12 cellular contexts compared by ENCODE assay signal in genomic region chr21:44815852-44816628, GRCh38. TPM values are rescaled to one million over a fixed set of nuclear protein-coding genes. Genes with fewer than 3 reads are reported as not detected.
DNase-seq lines count a peak whose midpoint lies in the region; ATAC-seq and TF ChIP-seq lines count a peak whose summit lies in the region.
"Had no signal": no experiment of that assay in that cellular context is flagged by ENCODE, and none has a peak within 500 bp of the region (broad histone marks: within the 10 kb centered on the region; RNA-seq: fewer than 3 reads in every experiment).

No MANE protein-coding gene starts in this region.

- no peak for DNase-seq in GM23338 (ENCODE audit: low spot score)
- no peak for DNase-seq in activated naive CD8-positive, alpha-beta T cell treated with anti-CD3 and anti-CD28 coated beads, Interleukin-2, amount 10 ng/mL, durations not matched to agents 7 days and 5 days
- peak; percentile 27 for DNase-seq in myocyte (ENCODE audit: low read depth)
- DNase-seq in hepatic stellate cell (ENCODE audit: low spot score): no peak
- no peak for DNase-seq in RKO (ENCODE audit: low spot score)
- DNase-seq: activated CD4-positive, alpha-beta T cell treated with anti-CD3 and anti-CD28 coated beads for 4 hours; brain microvascular endothelial cell; EL had no signal

- peaks cover 57% of the 10 kb centered on the region for H3K79me2 ChIP-seq in GM23338 (replicated peaks; ENCODE audit: insufficient read depth)

- no peaks in the 10 kb centered on the region for H3K9me2 ChIP-seq in GM23338 (ENCODE audit: insufficient read depth)

- H3K27me3 Mint-ChIP-seq in GM23338 (ENCODE audit: insufficient read depth, low read depth, poor library complexity): peaks cover 21% of the 10 kb centered on the region
- no peaks in the 10 kb centered on the region for H3K27me3 Mint-ChIP-seq in activated naive CD8-positive, alpha-beta T cell treated with anti-CD3 and anti-CD28 coated beads, Interleukin-2, amount 10 ng/mL, durations not matched to agents 7 days and 5 days

- peaks cover 26% of the 10 kb centered on the region for H3K36me3 Mint-ChIP-seq in GM23338 (ENCODE audit: low read depth)
- H3K36me3 Mint-ChIP-seq in activated naive CD8-positive, alpha-beta T cell treated with anti-CD3 and anti-CD28 coated beads, Interleukin-2, amount 10 ng/mL, durations not matched to agents 7 days and 5 days: peaks cover 4% of the 10 kb centered on the region

- H3K9me3 ChIP-seq in BLaER1 treated with 17β-estradiol and CSF1 and Interleukin-3, amounts not matched to agents 10 nM and 100 nM (replicated peaks in 1 of 11): peaks cover 5 to 22% (median 14%) of the 10 kb centered on the region in 11 experiments; a peak in 17 of 22 replicates

- ATAC-seq in GM23338 (no peak), GM21447 (IDR thresholded peaks at IDR 0.05; ENCODE audit: unreplicated experiment) (no peak), HG02610 (IDR thresholded peaks at IDR 0.05; ENCODE audit: unreplicated experiment) (no peak)
- ATAC-seq in activated naive CD8-positive, alpha-beta T cell treated with anti-CD3 and anti-CD28 coated beads, Interleukin-2, amount 10 ng/mL, durations not matched to agents 7 days and 5 days (ENCODE audit: low read depth): no peak

- H3K27ac ChIP-seq in BLaER1 treated with 17β-estradiol and CSF1 and Interleukin-3, amounts not matched to agents 10 nM and 100 nM: no peak overlapping the region
- H3K27ac ChIP-seq in GM23338 (ENCODE audit: low read depth): no peak overlapping the region
- H3K27ac ChIP-seq: brain microvascular endothelial cell had no signal

- H3K9me3 Mint-ChIP-seq in GM23338: peaks cover 22% of the 10 kb centered on the region
- no peaks in the 10 kb centered on the region for H3K9me3 Mint-ChIP-seq in activated naive CD8-positive, alpha-beta T cell treated with anti-CD3 and anti-CD28 coated beads, Interleukin-2, amount 10 ng/mL, durations not matched to agents 7 days and 5 days

- H3K4me1 ChIP-seq in BLaER1 treated with 17β-estradiol and CSF1 and Interleukin-3, amounts not matched to agents 10 nM and 100 nM: peaks cover 65 to 75% (median 72%) of the 10 kb centered on the region in 10 experiments
- 0 out of 2 replicates have a peak, but pooled peaks cover 4% of the 10 kb centered on the region for H3K4me1 ChIP-seq in GM23338 (ENCODE audit: insufficient read depth)
- H3K4me1 ChIP-seq: HAP-1 had no signal

- peaks cover 20 to 42% (median 29%) of the 10 kb centered on the region in 11 experiments; a peak in 20 of 22 replicates for H3K36me3 ChIP-seq in BLaER1 treated with 17β-estradiol and CSF1 and Interleukin-3, amounts not matched to agents 10 nM and 100 nM
- no peaks in the 10 kb centered on the region for H3K36me3 ChIP-seq in GM23338 (ENCODE audit: insufficient read depth)
- H3K36me3 ChIP-seq: brain microvascular endothelial cell had no signal

- no peak overlapping the region for H3K27ac Mint-ChIP-seq in GM23338
- H3K27ac Mint-ChIP-seq in activated naive CD8-positive, alpha-beta T cell treated with anti-CD3 and anti-CD28 coated beads, Interleukin-2, amount 10 ng/mL, durations not matched to agents 7 days and 5 days: no peak overlapping the region

- TF ChIP-seq CTCF in GM23338 (conservative IDR thresholded peaks at IDR 0.05; ENCODE audit: low read depth in 2 of 2): no peak

- peaks cover 10% of the 10 kb centered on the region for H3K4me1 Mint-ChIP-seq in GM23338
- peaks cover 15% of the 10 kb centered on the region for H3K4me1 Mint-ChIP-seq in activated naive CD8-positive, alpha-beta T cell treated with anti-CD3 and anti-CD28 coated beads, Interleukin-2, amount 10 ng/mL, durations not matched to agents 7 days and 5 days

- no peaks in the 10 kb centered on the region for H3K27me3 ChIP-seq in BLaER1 treated with 17β-estradiol and CSF1 and Interleukin-3, amounts not matched to agents 10 nM and 100 nM
- H3K27me3 ChIP-seq in GM23338 (ENCODE audit: insufficient read depth): 0 out of 2 replicates have a peak, but pooled peaks cover 8% of the 10 kb centered on the region
- H3K27me3 ChIP-seq: brain microvascular endothelial cell had no signal

- peak overlapping the region in 10 of 11 experiments; percentile 16 to 56 (median 36); a peak in 13 of 22 replicates for H3K9ac ChIP-seq in BLaER1 treated with 17β-estradiol and CSF1 and Interleukin-3, amounts not matched to agents 10 nM and 100 nM

- peak overlapping the region; percentile 69 to 99 (median 93) for H3K4me2 ChIP-seq in BLaER1 treated with 17β-estradiol and CSF1 and Interleukin-3, amounts not matched to agents 10 nM and 100 nM
- H3K4me2 ChIP-seq in GM23338: 0 out of 2 replicates have a peak overlapping the region, but pooled peaks have one; percentile 35

- POLR2A ChIA-PET in activated naive CD8-positive, alpha-beta T cell treated with anti-CD3 and anti-CD28 coated beads, Interleukin-2, amount 10 ng/mL, durations not matched to agents 7 days and 5 days (lab: Charles Lee): interaction anchor here (1.4 to 1.6 kb wide), 2 partner anchors 11 to 14 kb away, joined by 8 read pairs; partner anchors contain the start of gene UBE2G2

- peak overlapping the region; percentile 71 for H3K4me3 Mint-ChIP-seq in GM23338
- H3K4me3 Mint-ChIP-seq in activated naive CD8-positive, alpha-beta T cell treated with anti-CD3 and anti-CD28 coated beads, Interleukin-2, amount 10 ng/mL, durations not matched to agents 7 days and 5 days: peak overlapping the region; percentile 80

- no peak overlapping the region for H2AFZ ChIP-seq in GM23338

- H3K4me3 ChIP-seq in BLaER1 treated with 17β-estradiol and CSF1 and Interleukin-3, amounts not matched to agents 10 nM and 100 nM: peak overlapping the region in 4 of 10 experiments; percentile 16 to 41 (median 26); a peak in 7 of 20 replicates
- no peak overlapping the region; the same call in 1 of the 2 replicates for H3K4me3 ChIP-seq in GM23338
- H3K4me3 ChIP-seq: HAP-1 had no signal

- H3F3A ChIP-seq in GM23338 (replicated peaks; ENCODE audit: low read depth): no peaks in the 10 kb centered on the region

- H4K20me1 ChIP-seq in BLaER1 treated with 17β-estradiol and CSF1 and Interleukin-3, amounts not matched to agents 10 nM and 100 nM: peaks cover 63 to 66% (median 65%) of the 10 kb centered on the region in 11 experiments
- peaks cover 20% of the 10 kb centered on the region for H4K20me1 ChIP-seq in GM23338 (replicated peaks; ENCODE audit: insufficient read depth)

TF ChIP-seq in GM23338, 12 proteins besides CTCF, POLR2A, EP300 and RAD21 (continues in another document):
- TF ChIP-seq JUNB (IDR thresholded peaks at IDR 0.05; ENCODE audit: unreplicated experiment) (no peak), ZNF114 (CRISPR knock-in tag; IDR thresholded peaks at IDR 0.05) (no peak), ZNF331 (CRISPR knock-in tag; IDR thresholded peaks at IDR 0.05; ENCODE audit: low read depth) (no peak), EZH2phosphoT487 (IDR thresholded peaks at IDR 0.05; ENCODE audit: unreplicated experiment) (no peak)

RNA-seq across cellular contexts. Expression of gene SUMO3, which starts 1.8 kb away (rescaled TPM):
- total RNA-seq in GM23338 (2014; rRNA removed; shearing (Covaris generic)): 91.9 and 103 TPM in 2 replicates
- polyA plus RNA-seq in GM23338 (2016; fragmentation: Nextera tagmentation; extraction: Ambion mirVana): 90.6 and 90.8 TPM in 2 replicates
- 10 to 100 TPM; 81.5 to 82.6 TPM for total RNA-seq in activated naive CD8-positive, alpha-beta T cell treated with anti-CD3 and anti-CD28 coated beads, Interleukin-2, amount 10 ng/mL, durations not matched to agents 7 days and 5 days
- total RNA-seq in myocyte: 78.6 and 79.5 TPM in 2 replicates
- polyA plus RNA-seq in myocyte (2012): 123 TPM

RNA-seq across cellular contexts. Expression of gene UBE2G2, which starts 14.4 kb away (rescaled TPM):
- 100 and 112 TPM in 2 replicates for total RNA-seq in GM23338 (2014; rRNA removed; shearing (Covaris generic))
- 55.0 and 66.4 TPM in 2 replicates for polyA plus RNA-seq in GM23338 (2016; fragmentation: Nextera tagmentation; extraction: Ambion mirVana)
- 100 to 1,000 TPM; 111 TPM for total RNA-seq in activated naive CD8-positive, alpha-beta T cell treated with anti-CD3 and anti-CD28 coated beads, Interleukin-2, amount 10 ng/mL, durations not matched to agents 7 days and 5 days
- total RNA-seq in myocyte: 98.0 and 99.8 TPM in 2 replicates
- polyA plus RNA-seq in myocyte (2012): 113 TPM

RNA-seq across cellular contexts. Expression of gene PTTG1IP, which starts 57.5 kb away (rescaled TPM):
- total RNA-seq in GM23338 (2014; rRNA removed; shearing (Covaris generic)): 168 and 172 TPM in 2 replicates
- 96.0 and 99.9 TPM in 2 replicates for polyA plus RNA-seq in GM23338 (2016; fragmentation: Nextera tagmentation; extraction: Ambion mirVana)
- 10 to 100 TPM; 66.1 to 73.2 TPM for total RNA-seq in activated naive CD8-positive, alpha-beta T cell treated with anti-CD3 and anti-CD28 coated beads, Interleukin-2, amount 10 ng/mL, durations not matched to agents 7 days and 5 days
- 207 and 246 TPM in 2 replicates for total RNA-seq in myocyte
- polyA plus RNA-seq in myocyte (2012): 370 TPM
